ENCODE assay signal across 8 cellular contexts in genomic region chr1:150067184-150068182, GRCh38. TPM values are rescaled to one million over a fixed set of nuclear protein-coding genes. Genes with fewer than 3 reads are reported as not detected.
DNase-seq lines count a peak whose midpoint lies in the region; ATAC-seq and TF ChIP-seq lines count a peak whose summit lies in the region.

A gene with protein sequence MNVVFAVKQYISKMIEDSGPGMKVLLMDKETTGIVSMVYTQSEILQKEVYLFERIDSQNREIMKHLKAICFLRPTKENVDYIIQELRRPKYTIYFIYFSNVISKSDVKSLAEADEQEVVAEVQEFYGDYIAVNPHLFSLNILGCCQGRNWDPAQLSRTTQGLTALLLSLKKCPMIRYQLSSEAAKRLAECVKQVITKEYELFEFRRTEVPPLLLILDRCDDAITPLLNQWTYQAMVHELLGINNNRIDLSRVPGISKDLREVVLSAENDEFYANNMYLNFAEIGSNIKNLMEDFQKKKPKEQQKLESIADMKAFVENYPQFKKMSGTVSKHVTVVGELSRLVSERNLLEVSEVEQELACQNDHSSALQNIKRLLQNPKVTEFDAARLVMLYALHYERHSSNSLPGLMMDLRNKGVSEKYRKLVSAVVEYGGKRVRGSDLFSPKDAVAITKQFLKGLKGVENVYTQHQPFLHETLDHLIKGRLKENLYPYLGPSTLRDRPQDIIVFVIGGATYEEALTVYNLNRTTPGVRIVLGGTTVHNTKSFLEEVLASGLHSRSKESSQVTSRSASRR (plus strand): TSS chr1:150067776. CDS start chr1:150067858, 82 bp downstream.

- H3K9me3 ChIP-seq in Caco-2: no peaks in the 10 kb centered on the region
- H3K9me3 ChIP-seq in OCI-LY3 (ENCODE audit: insufficient read depth, low read length): no peaks in the 10 kb centered on the region

- TF ChIP-seq CTCF in Caco-2 (IDR thresholded peaks at IDR 0.05; ENCODE audit: insufficient read depth in 1 of 2, low read depth in 1 of 2, low read length in 1 of 2, severe bottlenecking in 1 of 2, unreplicated experiment in 1 of 2) (no peak), OCI-LY3 (IDR thresholded peaks at IDR 0.05; ENCODE audit: low read depth, low read length) (no peak)

- no peaks in the 10 kb centered on the region for H4K20me1 ChIP-seq in OCI-LY3 (ENCODE audit: insufficient read depth, low read length)

- peak within 1 kb of the TSS; percentile 73 for H3K4me2 ChIP-seq in OCI-LY3 (ENCODE audit: low read length)

- DNase-seq in Caco-2 (peak; percentile 91), HuH-7 (ENCODE audit: low spot score) (peak; percentile 79), activated T-cell treated with anti-CD3 and anti-CD28 coated beads for 24 hours (ENCODE audit: low read depth) (peak; percentile 82), epithelial cell of prostate (ENCODE audit: low read depth, low spot score) (peak; percentile 29), mucosa of gallbladder (ENCODE audit: low spot score) (peak; percentile 90)
- peak; percentile 47 to 75 for DNase-seq in stimulated activated CD8-positive, alpha-beta memory T cell treated with anti-CD3 and anti-CD28 coated beads, Interleukin-4, amount 100 ng/mL, for 4 hours (ENCODE audit: low read depth in 2 of 2, low spot score in 1 of 2)

- H3K4me3 ChIP-seq in Caco-2 (ENCODE audit: low read depth, low read length) (peak within 1 kb of the TSS; percentile 88), OCI-LY3 (ENCODE audit: low read length) (peak within 1 kb of the TSS; percentile 81)

- H3K27ac ChIP-seq in OCI-LY3 (ENCODE audit: low read length) (peak within 1 kb of the TSS; percentile 78), epithelial cell of prostate (peak within 1 kb of the TSS; percentile 83)

- ATAC-seq in GM21390 (IDR thresholded peaks at IDR 0.05; ENCODE audit: unreplicated experiment): peak; percentile 88

- H2AFZ ChIP-seq in OCI-LY3 (ENCODE audit: low read depth, low read length): peak within 1 kb of the TSS; percentile 89

- peaks cover 7% of the 10 kb centered on the region for H3K4me1 Mint-ChIP-seq in Caco-2 (ENCODE audit: low read depth, unreplicated experiment)

- H3K27me3 ChIP-seq in Caco-2 (replicated peaks; ENCODE audit: control insufficient read depth, insufficient read depth, low read length): no peaks in the 10 kb centered on the region
- H3K27me3 ChIP-seq in OCI-LY3 (ENCODE audit: low read depth, low read length): no peaks in the 10 kb centered on the region

- CTCF ChIA-PET in Caco-2 (lab: Charles Lee): interaction anchor here (1.0 kb wide), 1 partner anchor 120 kb away, joined by 6 read pairs; no protein-coding TSS in a partner anchor

- no peaks in the 10 kb centered on the region for H3K9me3 Mint-ChIP-seq in Caco-2 (ENCODE audit: unreplicated experiment)

- no peaks in the 10 kb centered on the region for H3K36me3 ChIP-seq in Caco-2 (ENCODE audit: control insufficient read depth, insufficient read depth, low read length)
- H3K36me3 ChIP-seq in OCI-LY3 (replicated peaks; ENCODE audit: low read depth, low read length): peaks cover 6% of the 10 kb centered on the region

- H3K4me3 Mint-ChIP-seq in Caco-2 (ENCODE audit: unreplicated experiment): peak within 1 kb of the TSS; percentile 89

- peaks cover 13% of the 10 kb centered on the region for H3K36me3 Mint-ChIP-seq in Caco-2 (ENCODE audit: insufficient read depth, unreplicated experiment)

- POLR2A ChIA-PET in Caco-2 (lab: Charles Lee): interaction anchor here (0.5 to 2.2 kb wide), 3 partner anchors 18 to 180 kb away, joined by 3 to 6 read pairs (median 6); a partner anchor contains a TSS

- H3K27me3 Mint-ChIP-seq in Caco-2 (ENCODE audit: insufficient read depth, unreplicated experiment): no peaks in the 10 kb centered on the region

- BruUV-seq in Caco-2 (replicated peaks; lab: Mats Ljungman, UMichigan): no TSS peak

- H3K4me1 ChIP-seq in Caco-2: peaks cover 9% of the 10 kb centered on the region; the same call in 1 of the 2 replicates
- H3K4me1 ChIP-seq in OCI-LY3 (ENCODE audit: low read length): peaks cover 19% of the 10 kb centered on the region

- H3K27ac Mint-ChIP-seq in Caco-2 (ENCODE audit: unreplicated experiment): peak within 1 kb of the TSS; percentile 87

- H3K79me2 ChIP-seq in OCI-LY3 (ENCODE audit: low read length): peaks cover 26% of the 10 kb centered on the region

- H3K9ac ChIP-seq in OCI-LY3 (ENCODE audit: low read length): peak within 1 kb of the TSS; percentile 88

- intact Hi-C loops in Caco-2 (cut with micrococcal nuclease; ENCODE audit: unreplicated experiment): loop anchor here (2.0 to 5.0 kb wide), 2 partner anchors 95 to 120 kb away; no protein-coding TSS in a partner anchor

RNA-seq across cellular contexts. Expression of the gene that starts here (rescaled TPM):
- 19.8 and 25.0 TPM in 2 replicates for total RNA-seq in Caco-2 (2022)
- total RNA-seq in mucosa of gallbladder: 37.1 TPM

Comparison
In these comparisons a context has a peak if more than half of its experiments do, and no peak if none do; other contexts are left out.
1. Peak in every context shown above with its lines: DNase-seq, ATAC-seq, H3K4me3 ChIP-seq and H3K27ac ChIP-seq.
2. DNase-seq: peak in every context shown above with its lines; median percentile 91 in Caco-2; 90 in mucosa of gallbladder; 82 in activated T-cell treated with anti-CD3 and anti-CD28 coated beads for 24 hours; 79 in HuH-7; 61 in stimulated activated CD8-positive, alpha-beta memory T cell treated with anti-CD3 and anti-CD28 coated beads, Interleukin-4, amount 100 ng/mL, for 4 hours; 29 in epithelial cell of prostate.